8 cellular contexts compared by ENCODE assay signal in the genomic region with DNA sequence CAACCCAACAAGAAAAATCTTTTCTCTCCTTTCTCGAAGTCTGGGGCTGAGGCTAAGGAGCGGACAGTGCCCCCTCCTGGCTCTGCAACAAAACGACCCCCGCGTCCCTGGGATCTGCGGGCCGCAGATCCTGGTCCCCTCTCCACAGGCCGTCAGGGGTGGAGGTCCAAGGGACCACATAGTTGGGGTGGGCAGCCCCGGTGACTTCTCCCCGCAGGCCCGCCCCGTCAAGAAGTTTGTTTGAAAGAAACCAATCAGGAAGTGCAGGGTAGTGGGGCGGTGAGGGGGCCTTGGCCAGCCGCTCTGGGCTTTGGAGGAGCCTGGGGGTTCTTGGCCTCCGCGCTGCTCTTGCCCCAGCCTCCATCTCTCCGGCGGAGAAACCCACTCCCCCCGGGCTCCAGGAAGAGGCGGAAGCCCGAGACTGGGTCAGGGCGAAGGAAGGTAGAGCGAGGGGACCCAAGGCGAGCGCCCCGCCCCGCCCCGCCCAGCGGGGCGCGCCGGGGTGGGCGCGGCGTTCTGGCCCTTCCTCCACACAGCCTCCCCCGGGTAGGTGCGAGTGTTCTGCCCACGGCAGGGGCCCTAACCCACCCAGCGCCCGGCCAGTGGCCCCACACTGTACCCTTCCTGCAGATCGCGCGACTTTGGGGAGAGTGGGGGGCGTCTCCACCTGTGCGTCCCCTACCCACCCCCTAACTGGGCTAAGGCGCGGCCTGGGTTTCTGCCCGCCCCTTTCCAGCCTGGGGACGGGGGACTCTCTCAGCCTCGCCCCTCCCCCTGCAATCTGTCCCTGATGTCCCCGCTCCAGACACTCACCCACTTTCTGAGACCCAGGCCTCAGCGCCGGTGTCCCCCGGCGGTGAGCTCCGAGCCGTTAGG. TPM values are rescaled to one million over a fixed set of nuclear protein-coding genes. Genes with fewer than 3 reads are reported as not detected.
DNase-seq lines count a peak whose midpoint lies in the region; ATAC-seq and TF ChIP-seq lines count a peak whose summit lies in the region.

No MANE protein-coding gene starts in this region.

- peak in 5 of 7 experiments; percentile 7 to 62 (median 38) for DNase-seq in CD8-positive, alpha-beta T cell
- DNase-seq in LNCaP clone FGC (ENCODE audit: low read depth): no peak
- DNase-seq in activated CD8-positive, alpha-beta memory T cell treated with anti-CD3 and anti-CD28 coated beads, Interleukin-2, amount 50 U/mL, for 4 hours: peak; percentile 41
- peak; percentile 22 for DNase-seq in fibroblast of the conjunctiva (ENCODE audit: low read depth)
- no peak for DNase-seq in omental fat pad (ENCODE audit: low spot score)
- no peak for DNase-seq in nucleus accumbens (lab: John Stamatoyannopoulos, UW)
- DNase-seq in NAMALWA (ENCODE audit: low spot score): no peak

- H3K36me3 Mint-ChIP-seq in CD8-positive, alpha-beta T cell: no peaks in the 10 kb centered on the region

- no peaks in the 10 kb centered on the region for H3K27me3 Mint-ChIP-seq in CD8-positive, alpha-beta T cell (ENCODE audit: low read depth)

- POLR2A ChIA-PET in CD8-positive, alpha-beta T cell (lab: Charles Lee): interaction anchor here (0.9 kb wide), 1 partner anchor 198 kb away, joined by 3 read pairs; no protein-coding TSS in a partner anchor

- H3K36me3 ChIP-seq in CD8-positive, alpha-beta T cell (ENCODE audit: insufficient read depth, low read length): no peaks in the 10 kb centered on the region

- CTCF ChIA-PET in CD8-positive, alpha-beta T cell (lab: Charles Lee): interaction anchor here (1.3 to 26.3 kb wide), 3 partner anchors 11 to 146 kb away, joined by 3 to 1504 read pairs (median 52); no protein-coding TSS in a partner anchor

- no peak overlapping the region for H3K27ac ChIP-seq in CD8-positive, alpha-beta T cell (ENCODE audit: low read depth, low read length)

- peak overlapping the region; percentile 49 for H3K27ac Mint-ChIP-seq in CD8-positive, alpha-beta T cell

- H3K4me3 ChIP-seq in CD8-positive, alpha-beta T cell (ENCODE audit: low read depth, low read length): peak overlapping the region; percentile 56
- peak overlapping the region; percentile 81 for H3K4me3 ChIP-seq in LNCaP clone FGC (ENCODE audit: low read depth, low read length)

- no peaks in the 10 kb centered on the region for H3K9me3 Mint-ChIP-seq in CD8-positive, alpha-beta T cell

- intact Hi-C loops in CD8-positive, alpha-beta T cell (cut with DNase I, micrococcal nuclease): loop anchor here in 1 of 2 experiments (1.0 to 5.0 kb wide), 3 partner anchors 133 to 198 kb away; no protein-coding TSS in a partner anchor

- TF ChIP-seq CTCF in CD8-positive, alpha-beta T cell (IDR thresholded peaks at IDR 0.05): peak; percentile 60
- peak; percentile 21; the same call in 1 of the 2 replicates for TF ChIP-seq CTCF in LNCaP clone FGC (IDR thresholded peaks at IDR 0.05; ENCODE audit: control insufficient read depth, extremely low read depth, insufficient read depth)
- no peak for TF ChIP-seq CTCF in omental fat pad (IDR thresholded peaks at IDR 0.05)

- H3K4me3 Mint-ChIP-seq in CD8-positive, alpha-beta T cell: peak overlapping the region; percentile 86

- no peaks in the 10 kb centered on the region for H3K27me3 ChIP-seq in CD8-positive, alpha-beta T cell (ENCODE audit: insufficient read depth, low read length)

- peak; percentile 44 for ATAC-seq in CD8-positive, alpha-beta T cell
- ATAC-seq in omental fat pad (ENCODE audit: low FRiP score) (peak; percentile 30), GM18520 (IDR thresholded peaks at IDR 0.05; ENCODE audit: unreplicated experiment) (no peak)

- H3K4me1 ChIP-seq in CD8-positive, alpha-beta T cell (ENCODE audit: insufficient read depth, low read length): no peaks in the 10 kb centered on the region

- peaks cover 7% of the 10 kb centered on the region for H3K4me1 Mint-ChIP-seq in CD8-positive, alpha-beta T cell (ENCODE audit: low read depth)

- no peaks in the 10 kb centered on the region for H3K9me3 ChIP-seq in CD8-positive, alpha-beta T cell (ENCODE audit: low read length)

RNA-seq across cellular contexts. Expression of a gene that starts 1.3 kb away (rescaled TPM):
- total RNA-seq in CD8-positive, alpha-beta T cell: 1 to 10 TPM; 4.8 to 6.8 TPM
- 100 to 1,000 TPM in 2 of 4 donors, 10 to 100 TPM in 2; 64.4 to 175 (median 99.1) TPM for total RNA-seq in omental fat pad

Comparison
In these comparisons a context has a peak if more than half of its experiments do, and no peak if none do; other contexts are left out.
1. DNase-seq: peak in CD8-positive, alpha-beta T cell (5 of 7), activated CD8-positive, alpha-beta memory T cell treated with anti-CD3 and anti-CD28 coated beads, Interleukin-2, amount 50 U/mL, for 4 hours (single experiment) and fibroblast of the conjunctiva (single experiment); none in LNCaP clone FGC (single experiment), omental fat pad (single experiment), nucleus accumbens (0 of 56) and NAMALWA (single experiment).
2. CTCF ChIP-seq: peak in CD8-positive, alpha-beta T cell (single experiment) and LNCaP clone FGC (single experiment); none in omental fat pad (0 of 3).
3. RNA of a gene that starts 1.3 kb away (total RNA-seq): 64.4 to 175 TPM in omental fat pad; 4.8 to 6.8 TPM in CD8-positive, alpha-beta T cell; every median in the first group is over 4 times any median in the second.